In the genomic region with DNA sequence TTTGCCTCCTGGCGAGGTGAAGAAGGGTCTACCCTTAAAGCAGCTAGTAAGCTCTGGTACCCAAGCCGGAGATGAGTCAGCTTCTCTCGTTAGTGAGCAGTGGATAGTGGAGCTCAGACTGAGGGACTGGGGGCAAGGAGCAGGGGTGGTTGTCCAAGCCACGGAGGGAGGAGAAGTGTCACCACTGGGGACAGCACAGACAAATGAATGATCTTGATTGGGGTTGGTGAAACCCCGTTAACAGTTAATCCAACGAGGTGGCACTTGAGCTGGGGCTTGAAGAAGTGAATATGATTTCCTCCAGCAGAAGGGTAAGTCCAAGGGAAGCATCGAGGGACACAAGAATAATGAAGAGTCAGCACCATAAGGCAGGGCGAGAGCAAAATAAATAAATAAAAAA, we compare ENCODE assay signal across 13 cellular contexts. TPM values are rescaled to one million over a fixed set of nuclear protein-coding genes. Genes with fewer than 3 reads are reported as not detected.
DNase-seq lines count a peak whose midpoint lies in the region; ATAC-seq and TF ChIP-seq lines count a peak whose summit lies in the region.
"Had no signal": no experiment of that assay in that cellular context is flagged by ENCODE, and none has a peak within 500 bp of the region (broad histone marks: within the 10 kb centered on the region; RNA-seq: fewer than 3 reads in every experiment).

No MANE protein-coding gene starts in this region.

- TF ChIP-seq POLR2A in lower leg skin (IDR thresholded peaks at IDR 0.05), result no peak

- H3K27me3 Mint-ChIP-seq in CD8-positive, alpha-beta T cell (ENCODE audit: low read depth), result no peaks in the 10 kb centered on the region
- H3K27me3 Mint-ChIP-seq in WTC11 (ENCODE audit: low read depth), result no peaks in the 10 kb centered on the region

- H3K9ac ChIP-seq in BLaER1, result no peak overlapping the region

- WGBS in lower leg skin, 2 donors, result 89 to 92% methylated on average over 8 of the region's 8 CpGs

- intact Hi-C loops in CD8-positive, alpha-beta T cell (cut with DNase I, micrococcal nuclease), result no loop called here
- intact Hi-C loops in lower leg skin (cut with DNase I; ENCODE audit: low total_unique reads), result no loop called here

- TF ChIP-seq CTCF in CD8-positive, alpha-beta T cell (IDR thresholded peaks at IDR 0.05), result no peak
- no peak for TF ChIP-seq CTCF in WTC11 (IDR thresholded peaks at IDR 0.05)
- no peak for TF ChIP-seq CTCF in lower leg skin (IDR thresholded peaks at IDR 0.05)

- H3K9me3 Mint-ChIP-seq in CD8-positive, alpha-beta T cell, result no peaks in the 10 kb centered on the region
- no peaks in the 10 kb centered on the region for H3K9me3 Mint-ChIP-seq in WTC11

- peak overlapping the region; percentile 15; the same call in 1 of the 2 replicates for H3K27ac ChIP-seq in BLaER1
- H3K27ac ChIP-seq in CD8-positive, alpha-beta T cell (ENCODE audit: low read depth, low read length), result no peak overlapping the region
- H3K27ac ChIP-seq: gastroesophageal sphincter, tibial artery had no signal

- no peak for ATAC-seq in CD8-positive, alpha-beta T cell
- ATAC-seq in WTC11 (no peak), GM19023 (IDR thresholded peaks at IDR 0.05; ENCODE audit: unreplicated experiment) (no peak), HG02610 (IDR thresholded peaks at IDR 0.05; ENCODE audit: unreplicated experiment) (no peak)
- ATAC-seq: gastroesophageal sphincter had no signal

- peaks cover 21% of the 10 kb centered on the region for H3K9me3 ChIP-seq in BLaER1
- no peaks in the 10 kb centered on the region for H3K9me3 ChIP-seq in CD8-positive, alpha-beta T cell (ENCODE audit: low read length)
- H3K9me3 ChIP-seq: gastroesophageal sphincter, tibial artery had no signal

- peaks cover 100% of the 10 kb centered on the region for H4K20me1 ChIP-seq in BLaER1

- no peaks in the 10 kb centered on the region for H3K27me3 ChIP-seq in BLaER1
- H3K27me3 ChIP-seq in CD8-positive, alpha-beta T cell (ENCODE audit: insufficient read depth, low read length), result no peaks in the 10 kb centered on the region
- H3K27me3 ChIP-seq: gastroesophageal sphincter, tibial artery had no signal

- peak in 1 of 7 experiments; percentile 45 for DNase-seq in CD8-positive, alpha-beta T cell
- DNase-seq in WTC11 (ENCODE audit: low spot score), result no peak
- DNase-seq in islet precursor cell, result peak; percentile 60
- no peak for DNase-seq in kidney glomerular epithelial cell (lab: John Stamatoyannopoulos, UW)
- DNase-seq in lower leg skin (ENCODE audit: low spot score in 2 of 2), result no peak
- DNase-seq: activated gamma-delta T cell, GF-D8, small intestine, tibial artery had no signal

- CTCF ChIA-PET in CD8-positive, alpha-beta T cell (lab: Charles Lee), result no interaction called here
- CTCF ChIA-PET in WTC11 (lab: Charles Lee), result interaction anchor here (1.0 to 1.7 kb wide), 3 partner anchors 10 to 152 kb away, joined by 3 to 5 read pairs (median 4); no protein-coding TSS in a partner anchor

- peaks cover 52% of the 10 kb centered on the region for H3K4me1 ChIP-seq in BLaER1
- no peaks in the 10 kb centered on the region for H3K4me1 ChIP-seq in CD8-positive, alpha-beta T cell (ENCODE audit: insufficient read depth, low read length)

- no peak overlapping the region for H3K4me3 ChIP-seq in BLaER1
- no peak overlapping the region for H3K4me3 ChIP-seq in CD8-positive, alpha-beta T cell (ENCODE audit: low read depth, low read length)
- H3K4me3 ChIP-seq in lower leg skin (ENCODE audit: low read depth, poor library complexity, severe bottlenecking), result no peak overlapping the region
- H3K4me3 ChIP-seq: gastroesophageal sphincter, tibial artery had no signal

- peaks cover 48% of the 10 kb centered on the region for H3K36me3 ChIP-seq in BLaER1
- H3K36me3 ChIP-seq in CD8-positive, alpha-beta T cell (ENCODE audit: insufficient read depth, low read length), result no peaks in the 10 kb centered on the region
- H3K36me3 ChIP-seq: gastroesophageal sphincter, tibial artery had no signal

- H3K27ac Mint-ChIP-seq in CD8-positive, alpha-beta T cell, result peak overlapping the region; percentile 4
- peak overlapping the region; percentile 62 for H3K27ac Mint-ChIP-seq in WTC11

- H3K4me1 Mint-ChIP-seq in CD8-positive, alpha-beta T cell (ENCODE audit: low read depth), result peaks cover 70% of the 10 kb centered on the region
- H3K4me1 Mint-ChIP-seq in WTC11, result peaks cover 85% of the 10 kb centered on the region

- POLR2A ChIA-PET in CD8-positive, alpha-beta T cell (lab: Charles Lee), result interaction anchor here (0.9 to 1.1 kb wide), 2 partner anchors 8 to 19 kb away, joined by 3 read pairs; no protein-coding TSS in a partner anchor
- POLR2A ChIA-PET in WTC11 (lab: Charles Lee), result no interaction called here

- no peak overlapping the region for H3K4me3 Mint-ChIP-seq in CD8-positive, alpha-beta T cell
- no peak overlapping the region for H3K4me3 Mint-ChIP-seq in WTC11

- H3K36me3 Mint-ChIP-seq in CD8-positive, alpha-beta T cell, result peaks cover 8% of the 10 kb centered on the region
- peaks cover 15% of the 10 kb centered on the region for H3K36me3 Mint-ChIP-seq in WTC11

- no peak overlapping the region for H3K4me2 ChIP-seq in BLaER1

TF ChIP-seq in WTC11, 78 proteins besides CTCF, POLR2A, EP300 and RAD21 (continues in another document):
- TF ChIP-seq IRF2 (CRISPR knock-in tag; IDR thresholded peaks at IDR 0.05; ENCODE audit: borderline replicate concordance, low read depth), result no peak
- no peak for TF ChIP-seq NR1H2 (CRISPR knock-in tag; IDR thresholded peaks at IDR 0.05)
- no peak for TF ChIP-seq AFF4 (CRISPR knock-in tag; IDR thresholded peaks at IDR 0.05; ENCODE audit: borderline replicate concordance)
- TF ChIP-seq FOXP1 (CRISPR knock-in tag; IDR thresholded peaks at IDR 0.05; ENCODE audit: borderline replicate concordance), result no peak
- TF ChIP-seq EMX1 (CRISPR knock-in tag; IDR thresholded peaks at IDR 0.05), result no peak
- no peak for TF ChIP-seq ZNF396 (CRISPR knock-in tag; IDR thresholded peaks at IDR 0.05; ENCODE audit: borderline replicate concordance)
- no peak for TF ChIP-seq USF1 (CRISPR knock-in tag; IDR thresholded peaks at IDR 0.05)
- TF ChIP-seq GTF2I (CRISPR knock-in tag; conservative IDR thresholded peaks at IDR 0.05), result no peak
- TF ChIP-seq, protein P1, sequence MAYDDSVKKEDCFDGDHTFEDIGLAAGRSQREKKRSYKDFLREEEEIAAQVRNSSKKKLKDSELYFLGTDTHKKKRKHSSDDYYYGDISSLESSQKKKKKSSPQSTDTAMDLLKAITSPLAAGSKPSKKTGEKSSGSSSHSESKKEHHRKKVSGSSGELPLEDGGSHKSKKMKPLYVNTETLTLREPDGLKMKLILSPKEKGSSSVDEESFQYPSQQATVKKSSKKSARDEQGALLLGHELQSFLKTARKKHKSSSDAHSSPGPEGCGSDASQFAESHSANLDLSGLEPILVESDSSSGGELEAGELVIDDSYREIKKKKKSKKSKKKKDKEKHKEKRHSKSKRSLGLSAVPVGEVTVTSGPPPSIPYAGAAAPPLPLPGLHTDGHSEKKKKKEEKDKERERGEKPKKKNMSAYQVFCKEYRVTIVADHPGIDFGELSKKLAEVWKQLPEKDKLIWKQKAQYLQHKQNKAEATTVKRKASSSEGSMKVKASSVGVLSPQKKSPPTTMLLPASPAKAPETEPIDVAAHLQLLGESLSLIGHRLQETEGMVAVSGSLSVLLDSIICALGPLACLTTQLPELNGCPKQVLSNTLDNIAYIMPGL (CRISPR knock-in tag; IDR thresholded peaks at IDR 0.05), result no peak

RNA-seq across cellular contexts. Expression of gene JARID2, which starts 43.0 kb away (rescaled TPM):
- total RNA-seq in CD8-positive, alpha-beta T cell, result 10 to 100 TPM; 30.6 to 31.2 TPM
- total RNA-seq in WTC11 (2021) (166 to 180 TPM (median 167 TPM) in 3 replicates), lower leg skin (10 to 100 TPM; 17.9 to 24.2 (median 21.6) TPM)
